In the genomic region with DNA sequence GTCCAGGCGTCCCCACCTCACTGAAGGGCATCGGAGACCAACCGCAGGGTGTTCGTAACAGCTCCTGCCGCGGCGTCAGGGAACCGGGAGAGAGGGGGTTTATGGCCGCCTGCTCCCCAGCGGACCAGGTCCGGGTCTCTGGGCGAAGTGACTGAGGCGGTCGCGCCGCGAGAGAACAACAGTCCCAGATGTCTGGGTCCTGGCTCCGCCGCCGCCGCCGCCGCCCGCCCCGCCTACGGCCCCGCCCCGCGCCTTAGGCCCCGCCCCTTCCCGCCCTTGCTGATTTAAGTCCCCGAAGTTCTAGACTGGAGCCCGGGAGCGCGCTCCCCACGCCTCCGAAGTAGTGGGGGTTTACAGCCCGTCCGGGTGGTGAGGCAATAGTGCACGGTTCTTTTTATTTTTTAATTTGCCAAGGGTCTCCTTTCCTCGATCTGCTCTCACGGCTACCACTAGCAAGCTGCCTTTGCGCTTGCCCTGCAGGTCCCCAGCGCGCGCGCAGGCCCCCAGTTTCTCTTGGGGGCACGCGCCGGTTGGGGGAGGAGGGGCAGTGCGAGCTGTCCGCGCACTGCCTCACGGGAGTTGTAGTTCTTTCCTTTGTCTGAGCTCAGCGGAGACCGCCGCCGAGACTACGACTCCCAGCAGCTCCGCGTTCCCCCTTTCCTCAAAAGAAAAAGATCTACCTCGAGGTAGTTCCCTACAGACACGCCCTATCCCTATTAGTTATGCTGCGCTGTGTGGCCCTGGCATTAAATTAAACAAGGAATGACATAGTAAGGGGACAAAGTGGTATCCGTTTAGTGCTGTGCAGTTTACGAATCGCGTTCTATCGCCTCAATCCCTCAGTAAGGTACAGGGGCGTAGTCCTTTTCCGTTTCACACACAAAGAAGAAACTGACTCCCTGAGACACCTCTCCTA, we compare ENCODE assay signal across 8 cellular contexts. TPM values are rescaled to one million over a fixed set of nuclear protein-coding genes. Genes with fewer than 3 reads are reported as not detected.
DNase-seq lines count a peak whose midpoint lies in the region; ATAC-seq, FAIRE-seq and TF ChIP-seq lines count a peak whose summit lies in the region.

A gene (minus strand): TSS at position 190 of the 916 bp plus-strand sequence. CDS start 272 bp downstream, outside the sequence.

- H3K27ac ChIP-seq in HUES48 (ENCODE audit: low read depth, low read length) = peak within 1 kb of the TSS; percentile 86

- no peak for TF ChIP-seq CTCF in Calu3 (IDR thresholded peaks at IDR 0.05; ENCODE audit: unreplicated experiment)

- peak within 1 kb of the TSS; percentile 95 for H3K4me3 ChIP-seq in HUES48 (ENCODE audit: low read depth, low read length)
- peak within 1 kb of the TSS; percentile 80 for H3K4me3 ChIP-seq in NT2/D1 (ENCODE audit: insufficient read length, low read depth)

- H3K9ac ChIP-seq in HUES48 (ENCODE audit: low read depth, low read length) (peak within 1 kb of the TSS; percentile 86), NT2/D1 (ENCODE audit: insufficient read length, low read depth) (peak within 1 kb of the TSS; percentile 82)

- no peaks in the 10 kb centered on the region for H3K9me3 Mint-ChIP-seq in Calu3 (ENCODE audit: low read depth, unreplicated experiment)

- DNase-seq in Calu3 (peak; percentile 92), NT2/D1 (ENCODE audit: low read depth, low spot score) (peak; percentile 91), mesenteric fat pad (ENCODE audit: low spot score) (peak; percentile 94)
- peak; percentile 74 for DNase-seq in activated CD8-positive, alpha-beta memory T cell treated with anti-CD3 and anti-CD28 coated beads, Interleukin-2, amount 50 U/mL, for 24 hours (ENCODE audit: extremely low read depth)
- DNase-seq in stimulated activated CD8-positive, alpha-beta memory T cell treated with anti-CD3 and anti-CD28 coated beads, Interleukin-15, amount 100 ng/mL, for 1 hour (ENCODE audit: low read depth) = peak; percentile 86

- H3K4me3 Mint-ChIP-seq in Calu3 (ENCODE audit: low read depth, unreplicated experiment) = peak within 1 kb of the TSS; percentile 97

- CTCF ChIA-PET in Calu3 (lab: Charles Lee) = interaction anchor here (0.7 to 1.9 kb wide), 12 partner anchors 8 to 985 kb away, joined by 3 to 6 read pairs (median 4); no protein-coding TSS in a partner anchor

- BruUV-seq in Calu3 (replicated peaks; lab: Mats Ljungman, UMichigan) = no TSS peak

- H3K36me3 Mint-ChIP-seq in Calu3 (ENCODE audit: insufficient read depth, unreplicated experiment) = peaks cover 19% of the 10 kb centered on the region

- peak within 1 kb of the TSS; percentile 77 for H3K27ac Mint-ChIP-seq in Calu3 (ENCODE audit: unreplicated experiment)

- ATAC-seq in GM21423 (IDR thresholded peaks at IDR 0.05; ENCODE audit: unreplicated experiment) = peak; percentile 93

- no peaks in the 10 kb centered on the region for H3K36me3 ChIP-seq in HUES48 (ENCODE audit: control insufficient read depth, insufficient read depth, low read length)
- no peaks in the 10 kb centered on the region for H3K36me3 ChIP-seq in NT2/D1 (ENCODE audit: insufficient read depth, insufficient read length, low read length)

- H3K27me3 Mint-ChIP-seq in Calu3 (ENCODE audit: unreplicated experiment) = no peaks in the 10 kb centered on the region

- peaks cover 9% of the 10 kb centered on the region for H3K4me1 Mint-ChIP-seq in Calu3 (ENCODE audit: low read depth, unreplicated experiment)

- peak; percentile 74 for FAIRE-seq in endometrium (lab: Jason Lieb, UNC)

- H3K4me1 ChIP-seq in HUES48 (ENCODE audit: control insufficient read depth, insufficient read depth, low read length) (peaks cover 13% of the 10 kb centered on the region), NT2/D1 (ENCODE audit: insufficient read depth, insufficient read length) (no peaks in the 10 kb centered on the region)

- intact Hi-C loops in Calu3 (cut with micrococcal nuclease; ENCODE audit: unreplicated experiment) = no loop called here

- no peaks in the 10 kb centered on the region for H3K27me3 ChIP-seq in HUES48 (ENCODE audit: control insufficient read depth, insufficient read depth, low read length)
- H3K27me3 ChIP-seq in NT2/D1 (ENCODE audit: insufficient read depth, insufficient read length) = peaks cover 3% of the 10 kb centered on the region

- no peaks in the 10 kb centered on the region for H3K9me3 ChIP-seq in HUES48 (ENCODE audit: control insufficient read depth, insufficient read depth, low read length)
- no peaks in the 10 kb centered on the region for H3K9me3 ChIP-seq in NT2/D1 (ENCODE audit: insufficient read depth, low read length)

RNA-seq across cellular contexts. Expression of the gene that starts here (rescaled TPM):
- total RNA-seq in Calu3 (2022) = 7.2 and 8.7 TPM in 2 replicates
- 2.8 TPM for total RNA-seq in mesenteric fat pad

Comparison
In these comparisons a context has a peak if more than half of its experiments do, and no peak if none do; other contexts are left out.
1. Peak in every context shown above with its lines: DNase-seq, ATAC-seq, H3K4me3 ChIP-seq and H3K27ac ChIP-seq.